14 cellular contexts compared by ENCODE assay signal in genomic region chr1:18091660-18092446, GRCh38. TPM values are rescaled to one million over a fixed set of nuclear protein-coding genes. Genes with fewer than 3 reads are reported as not detected.
DNase-seq lines count a peak whose midpoint lies in the region; TF ChIP-seq lines count a peak whose summit lies in the region.
"Had no signal": no experiment of that assay in that cellular context is flagged by ENCODE, and none has a peak within 500 bp of the region (broad histone marks: within the 10 kb centered on the region; RNA-seq: fewer than 3 reads in every experiment).

No MANE protein-coding gene starts in this region.

- peaks cover 6% of the 10 kb centered on the region for H3K4me1 Mint-ChIP-seq in type B pancreatic cell (ENCODE audit: unreplicated experiment)

- TF ChIP-seq CTCF in AG09309 (IDR thresholded peaks at IDR 0.05; ENCODE audit: control insufficient read depth, insufficient read depth, low read depth, low read length, missing control alignments) (no peak), cardiac fibroblast (IDR thresholded peaks at IDR 0.05; ENCODE audit: low read depth, low read length) (no peak), GM13976 (IDR thresholded peaks at IDR 0.05; ENCODE audit: borderline replicate concordance, control extremely low read depth, extremely low read depth, insufficient read depth, missing control alignments) (no peak), type B pancreatic cell (conservative IDR thresholded peaks at IDR 0.05) (no peak)

- H3K27me3 Mint-ChIP-seq in type B pancreatic cell: peaks cover 49% of the 10 kb centered on the region

- no peaks in the 10 kb centered on the region for H3K36me3 ChIP-seq in mesodermal cell (ENCODE audit: control insufficient read depth, insufficient read depth, low read length)
- H3K36me3 ChIP-seq: vagina had no signal

- H3K9me3 ChIP-seq in mesodermal cell (ENCODE audit: control insufficient read depth, low read length): no peaks in the 10 kb centered on the region
- H3K9me3 ChIP-seq: vagina had no signal

- in situ Hi-C loops in GM13976 (cut with MboI; ENCODE audit: low sequenced_read_pairs, unreplicated experiment): no loop called here

- peak overlapping the region; percentile 79 for H3K27ac ChIP-seq in mesodermal cell (ENCODE audit: low read depth, low read length, severe bottlenecking)
- H3K27ac ChIP-seq: vagina had no signal

- H3K4me1 ChIP-seq in mesodermal cell (ENCODE audit: control insufficient read depth, insufficient read depth, low read length, poor library complexity, severe bottlenecking): peaks cover 37% of the 10 kb centered on the region
- H3K4me1 ChIP-seq: vagina had no signal

- H3K36me3 Mint-ChIP-seq in type B pancreatic cell: no peaks in the 10 kb centered on the region
- H3K36me3 Mint-ChIP-seq: CD8-positive, alpha-beta T cell had no signal

- no peak overlapping the region for H3K27ac Mint-ChIP-seq in type B pancreatic cell
- H3K27ac Mint-ChIP-seq: CD8-positive, alpha-beta T cell; effector memory CD8-positive, alpha-beta T cell had no signal

- no peaks in the 10 kb centered on the region for H3K9me3 Mint-ChIP-seq in type B pancreatic cell
- H3K9me3 Mint-ChIP-seq: effector memory CD8-positive, alpha-beta T cell had no signal

- no peak overlapping the region for H3K4me3 Mint-ChIP-seq in type B pancreatic cell
- H3K4me3 Mint-ChIP-seq: CD8-positive, alpha-beta T cell; effector memory CD8-positive, alpha-beta T cell had no signal

- WGBS in mesodermal cell (ENCODE audit: insufficient coverage in 2 of 2), 2 experiments: 45 to 61% methylated on average over 7 of the region's 7 CpGs

- peak; percentile 20 for DNase-seq in AG09309 (ENCODE audit: low read depth)
- peak; percentile 35 for DNase-seq in HS-27A (ENCODE audit: low read depth)
- DNase-seq in cardiac fibroblast (ENCODE audit: low read depth in 2 of 2): peak; percentile 31 to 36
- DNase-seq in GM13976 (ENCODE audit: low spot score): no peak
- no peak for DNase-seq in superior temporal gyrus (ENCODE audit: extremely low spot score)
- no peak for DNase-seq in type B pancreatic cell (ENCODE audit: extremely low spot score, unreplicated experiment)
- no peak for DNase-seq in COLO829 (ENCODE audit: low spot score)
- DNase-seq: CD8-positive, alpha-beta T cell; effector memory CD8-positive, alpha-beta T cell; H7; KBM-7; NCI-H2107 had no signal

- no peak overlapping the region for H3K4me3 ChIP-seq in AG09309 (ENCODE audit: control insufficient read depth, low read depth, low read length)
- H3K4me3 ChIP-seq in cardiac fibroblast (replicated peaks in 1 of 2; ENCODE audit: low read depth in 2 of 2, low read length in 2 of 2): no peak overlapping the region
- H3K4me3 ChIP-seq in mesodermal cell (ENCODE audit: extremely low read depth, insufficient read depth, low read length, poor library complexity, severe bottlenecking): no peak overlapping the region
- H3K4me3 ChIP-seq: vagina had no signal

RNA-seq across cellular contexts. Expression of gene IGSF21, which starts 15.7 kb away (rescaled TPM):
- polyA plus RNA-seq in mesodermal cell (2013, experiment 1 of 2): 0.96 TPM
- not detected for polyA plus RNA-seq in mesodermal cell (2013, experiment 2 of 2)
- total RNA-seq in type B pancreatic cell (ENCODE audit: low replicate concordance): 0.67 and 0.94 TPM in 2 replicates
- total RNA-seq: CD8-positive, alpha-beta T cell had no signal

Comparison
In these comparisons a context has a peak if more than half of its experiments do, and no peak if none do; other contexts are left out.
1. DNase-seq: peak in AG09309 (single experiment), HS-27A (single experiment) and cardiac fibroblast (2 of 2); none in GM13976 (single experiment), superior temporal gyrus (single experiment), type B pancreatic cell (single experiment) and COLO829 (single experiment).